ENCODE assay signal across 11 cellular contexts in genomic region chr20:21322921-21323321, GRCh38. TPM values are rescaled to one million over a fixed set of nuclear protein-coding genes. Genes with fewer than 3 reads are reported as not detected.
DNase-seq lines count a peak whose midpoint lies in the region; ATAC-seq, FAIRE-seq and TF ChIP-seq lines count a peak whose summit lies in the region.
"Had no signal": no experiment of that assay in that cellular context is flagged by ENCODE, and none has a peak within 500 bp of the region (broad histone marks: within the 10 kb centered on the region; RNA-seq: fewer than 3 reads in every experiment).

No MANE protein-coding gene starts in this region.

- no peak overlapping the region for H2BK15ac ChIP-seq in mesendoderm (replicated peaks; ENCODE audit: low read depth)

- H3K4me2 ChIP-seq in astrocyte (ENCODE audit: low read length) (peak overlapping the region; percentile 20), mesendoderm (ENCODE audit: low read length) (no peak overlapping the region)

- peaks cover 89% of the 10 kb centered on the region for H4K20me1 ChIP-seq in astrocyte (ENCODE audit: insufficient read depth, low read length)

- H3K23ac ChIP-seq in mesendoderm (ENCODE audit: low read length) = no peak overlapping the region

- in situ Hi-C loops in KBM-7 (cut with MboI; ENCODE audit: low pct_unique_long_range_greater_than_20kb, low sequenced_read_pairs) = no loop called here

- peak overlapping the region; percentile 5 for H3K4me3 Mint-ChIP-seq in CD4-positive, alpha-beta T cell
- H3K4me3 Mint-ChIP-seq in HFFc6 = 0 out of 2 replicates have a peak overlapping the region, but pooled peaks have one; percentile 14
- no peak overlapping the region for H3K4me3 Mint-ChIP-seq in astrocyte (ENCODE audit: unreplicated experiment)
- H3K4me3 Mint-ChIP-seq in endothelial cell (ENCODE audit: unreplicated experiment) = no peak overlapping the region

- peaks cover 4% of the 10 kb centered on the region for H3K79me1 ChIP-seq in mesendoderm (ENCODE audit: low read length)

- H3K27ac Mint-ChIP-seq in CD4-positive, alpha-beta T cell = peak overlapping the region; percentile 23
- H3K27ac Mint-ChIP-seq in HFFc6 = peak overlapping the region; percentile 66
- peak overlapping the region; percentile 13 for H3K27ac Mint-ChIP-seq in astrocyte (ENCODE audit: unreplicated experiment)
- H3K27ac Mint-ChIP-seq in endothelial cell (ENCODE audit: unreplicated experiment) = no peak overlapping the region

- H3K9ac ChIP-seq in astrocyte (ENCODE audit: low read length) = no peak overlapping the region
- H3K9ac ChIP-seq in mesendoderm (ENCODE audit: low read length) = no peak overlapping the region

- peaks cover 75% of the 10 kb centered on the region for H3K4me1 Mint-ChIP-seq in CD4-positive, alpha-beta T cell (ENCODE audit: low read depth)
- peaks cover 51% of the 10 kb centered on the region for H3K4me1 Mint-ChIP-seq in HFFc6 (ENCODE audit: low read depth)
- H3K4me1 Mint-ChIP-seq in astrocyte (ENCODE audit: low read depth, unreplicated experiment) = peaks cover 33% of the 10 kb centered on the region
- H3K4me1 Mint-ChIP-seq in endothelial cell (ENCODE audit: unreplicated experiment) = peaks cover 36% of the 10 kb centered on the region

- no peak for FAIRE-seq in astrocyte (lab: Jason Lieb, UNC)

- POLR2A ChIA-PET in CD4-positive, alpha-beta T cell (lab: Charles Lee) = interaction anchor here (0.7 kb wide), 1 partner anchor 19 kb away, joined by 3 read pairs; no protein-coding TSS in a partner anchor

- peaks cover 12% of the 10 kb centered on the region for H3K9me3 ChIP-seq in CD4-positive, alpha-beta T cell (ENCODE audit: control insufficient read depth, low read length)
- no peaks in the 10 kb centered on the region for H3K9me3 ChIP-seq in astrocyte (ENCODE audit: insufficient read depth, low read depth, low read length)

- DNase-seq in CD4-positive, alpha-beta T cell = no peak
- DNase-seq in HFFc6 (no peak), astrocyte (ENCODE audit: low read depth) (no peak), mesendoderm (peak; percentile 23), endothelial cell (ENCODE audit: low spot score) (no peak), KBM-7 (no peak)
- DNase-seq: Caco-2; NCI-H187 treated with DMSO at 0.1 percent for 48 hours; stimulated activated CD4-positive, alpha-beta T cell treated with anti-CD3 and anti-CD28 coated beads, Interleukin-4, amount 100 ng/mL, for 4 hours had no signal

- no peak overlapping the region for H2AFZ ChIP-seq in astrocyte (ENCODE audit: low read depth, low read length)

- no peak overlapping the region for H4K5ac ChIP-seq in mesendoderm (ENCODE audit: low read length)

- H3K4ac ChIP-seq in mesendoderm (ENCODE audit: low read depth, low read length) = no peak overlapping the region

- H2BK120ac ChIP-seq in mesendoderm (ENCODE audit: low read depth, low read length) = no peak overlapping the region

- no peak overlapping the region for H3K56ac ChIP-seq in mesendoderm (ENCODE audit: low read length)

- H3K36me3 ChIP-seq in astrocyte (ENCODE audit: insufficient read depth, low read length) (no peaks in the 10 kb centered on the region), mesendoderm (ENCODE audit: control insufficient read depth, insufficient read depth, low read length) (no peaks in the 10 kb centered on the region)

- H2AK5ac ChIP-seq in mesendoderm (ENCODE audit: low read length) = no peak overlapping the region

- H3K27ac ChIP-seq in CD4-positive, alpha-beta T cell (ENCODE audit: low read depth, low read length) = no peak overlapping the region
- peak overlapping the region; percentile 9 for H3K27ac ChIP-seq in astrocyte (ENCODE audit: low read depth, low read length)
- no peak overlapping the region for H3K27ac ChIP-seq in mesendoderm (ENCODE audit: low read depth, low read length)

- peaks cover 6% of the 10 kb centered on the region for H3K9me3 Mint-ChIP-seq in CD4-positive, alpha-beta T cell
- no peaks in the 10 kb centered on the region for H3K9me3 Mint-ChIP-seq in HFFc6
- peaks cover 2% of the 10 kb centered on the region for H3K9me3 Mint-ChIP-seq in astrocyte (ENCODE audit: unreplicated experiment)
- no peaks in the 10 kb centered on the region for H3K9me3 Mint-ChIP-seq in endothelial cell (ENCODE audit: unreplicated experiment)

- intact Hi-C loops in CD4-positive, alpha-beta T cell (cut with DNase I, micrococcal nuclease) = no loop called here

- peaks cover 56% of the 10 kb centered on the region for H3K36me3 Mint-ChIP-seq in CD4-positive, alpha-beta T cell (ENCODE audit: low read depth)
- peaks cover 25% of the 10 kb centered on the region for H3K36me3 Mint-ChIP-seq in HFFc6 (ENCODE audit: low read depth)
- H3K36me3 Mint-ChIP-seq in astrocyte (ENCODE audit: low read depth, unreplicated experiment) = no peaks in the 10 kb centered on the region
- no peaks in the 10 kb centered on the region for H3K36me3 Mint-ChIP-seq in endothelial cell (ENCODE audit: low read depth, unreplicated experiment)

- no peaks in the 10 kb centered on the region for H3K27me3 Mint-ChIP-seq in CD4-positive, alpha-beta T cell
- no peaks in the 10 kb centered on the region; the same call in 1 of the 2 replicates for H3K27me3 Mint-ChIP-seq in HFFc6 (ENCODE audit: insufficient read depth)
- H3K27me3 Mint-ChIP-seq in astrocyte (ENCODE audit: low read depth, unreplicated experiment) = no peaks in the 10 kb centered on the region
- H3K27me3 Mint-ChIP-seq in endothelial cell (ENCODE audit: unreplicated experiment) = peaks cover 5% of the 10 kb centered on the region

- ATAC-seq in CD4-positive, alpha-beta T cell (ENCODE audit: poor library complexity) = no peak
- ATAC-seq in HG03280 (IDR thresholded peaks at IDR 0.05; ENCODE audit: unreplicated experiment) = no peak
- ATAC-seq in GM18868 (IDR thresholded peaks at IDR 0.05; ENCODE audit: unreplicated experiment) = no peak

- peaks cover 6% of the 10 kb centered on the region for H3K4me1 ChIP-seq in astrocyte (ENCODE audit: insufficient read depth, low read length)
- H3K4me1 ChIP-seq in mesendoderm (ENCODE audit: control insufficient read depth, low read depth, low read length) = peaks cover 9% of the 10 kb centered on the region
- H3K4me1 ChIP-seq: Caco-2 had no signal

- no peak for TF ChIP-seq CTCF in CD4-positive, alpha-beta T cell (IDR thresholded peaks at IDR 0.05)
- TF ChIP-seq CTCF in HFFc6 (IDR thresholded peaks at IDR 0.05) (no peak), astrocyte (IDR thresholded peaks at IDR 0.05; ENCODE audit: insufficient read depth, low read depth, low read length) (no peak), endothelial cell (IDR thresholded peaks at IDR 0.05; ENCODE audit: unreplicated experiment) (no peak)

- no peak overlapping the region for H2BK5ac ChIP-seq in mesendoderm (ENCODE audit: low read length)

- H3K79me2 ChIP-seq in astrocyte (ENCODE audit: insufficient read depth, low read length) (peaks cover 100% of the 10 kb centered on the region), mesendoderm (ENCODE audit: control insufficient read depth, insufficient read depth, low read length) (peaks cover 74% of the 10 kb centered on the region)

- no peak overlapping the region for H4K8ac ChIP-seq in mesendoderm (ENCODE audit: low read depth, low read length)

- H3K4me3 ChIP-seq in astrocyte (ENCODE audit: insufficient read depth, low read depth, low read length) (no peak overlapping the region), mesendoderm (ENCODE audit: low read length) (no peak overlapping the region)

- CTCF ChIA-PET in CD4-positive, alpha-beta T cell (lab: Charles Lee) = interaction anchor here (0.5 to 0.6 kb wide), 2 partner anchors 41 to 81 kb away, joined by 3 to 7 read pairs; no protein-coding TSS in a partner anchor

- WGBS in mesendoderm (ENCODE audit: extremely low coverage, insufficient coverage, low lambda C conversion rate) = no CpG with 5 or more reads among the region's 3 CpGs

- no peak overlapping the region for H3K18ac ChIP-seq in mesendoderm (ENCODE audit: low read length)

- no peaks in the 10 kb centered on the region for H3K27me3 ChIP-seq in CD4-positive, alpha-beta T cell (ENCODE audit: control insufficient read depth, insufficient read depth, low read length)
- no peaks in the 10 kb centered on the region for H3K27me3 ChIP-seq in astrocyte (ENCODE audit: insufficient read depth, low read length)
- no peaks in the 10 kb centered on the region for H3K27me3 ChIP-seq in mesendoderm (ENCODE audit: insufficient read depth, low read length, poor library complexity)

RNA-seq across cellular contexts. Expression of gene XRN2, which starts 19.8 kb away (rescaled TPM):
- 10 to 100 TPM; 48.5 to 48.9 TPM for total RNA-seq in CD4-positive, alpha-beta T cell
- 10 to 100 TPM; 53.3 to 66.1 (median 60.3) TPM for total RNA-seq in HFFc6 (2021; fragmentation: NEBNext Ultra II Directional; extraction: Animal tissue kit (Norgen Biotek cat#: 25700))
- 68.2 and 74.5 TPM in 2 replicates for total RNA-seq in astrocyte
- polyA plus RNA-seq in mesendoderm (2013, experiment 1 of 2) = 108 TPM
- 108 TPM for polyA plus RNA-seq in mesendoderm (2013, experiment 2 of 2)
- 76.4 TPM for total RNA-seq in endothelial cell (ENCODE audit: unreplicated experiment)

Comparison
In these comparisons a context has a peak if more than half of its experiments do, and no peak if none do; other contexts are left out.
1. H3K4me3 Mint-ChIP-seq: peak in CD4-positive, alpha-beta T cell (single experiment) and HFFc6 (single experiment); none in astrocyte (single experiment) and endothelial cell (single experiment).